1 cellular context compared by ENCODE assay signal in the genomic region with DNA sequence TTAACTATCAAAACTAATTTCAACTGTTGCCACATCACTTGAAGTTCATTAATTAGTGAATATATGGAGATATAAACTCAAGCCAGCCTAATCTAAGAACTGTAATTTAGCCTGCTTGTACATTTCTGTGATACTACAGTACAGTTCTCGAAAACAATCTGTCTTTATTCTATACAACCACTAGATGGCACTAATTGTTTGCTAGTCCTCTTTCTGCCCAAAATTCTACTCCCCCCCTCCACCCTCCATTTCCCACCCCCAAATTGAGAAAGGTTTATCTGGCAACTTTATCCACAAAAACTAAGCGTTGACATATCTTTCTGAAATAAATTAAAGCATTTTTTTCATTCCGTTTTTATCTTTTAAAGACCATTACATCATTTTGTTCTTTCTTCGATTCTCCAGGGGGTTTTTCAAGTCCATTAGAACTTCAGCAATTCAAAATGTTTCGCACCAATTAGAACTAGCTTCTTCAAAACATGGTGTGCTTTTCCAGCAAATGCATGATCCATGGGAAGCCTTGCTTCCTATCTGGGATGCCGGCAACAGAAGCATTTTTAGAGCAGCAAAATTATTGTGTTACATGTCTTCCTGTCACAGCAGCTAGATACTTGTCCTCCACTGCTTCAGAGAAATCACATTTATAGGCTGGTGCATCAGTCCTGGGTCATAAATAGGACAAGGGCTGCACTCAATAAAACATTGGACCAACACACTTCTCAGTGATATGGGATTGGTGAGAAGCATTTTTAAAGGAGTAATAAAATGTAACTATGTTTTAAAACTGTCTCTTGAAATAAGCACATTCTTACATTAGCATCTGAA.
TF ChIP-seq lines count a peak whose summit lies in the region.

No MANE protein-coding gene starts in this region.

TF ChIP-seq in H1, 55 proteins besides CTCF, POLR2A, EP300 and RAD21:
- TF ChIP-seq KDM1A (IDR thresholded peaks at IDR 0.05; ENCODE audit: borderline replicate concordance, low read length) (no peak), RFX5 (IDR thresholded peaks at IDR 0.05; ENCODE audit: borderline replicate concordance, low read depth, low read length) (no peak), GABPA (IDR thresholded peaks at IDR 0.05; ENCODE audit: borderline replicate concordance, insufficient read depth, low read length) (no peak), SRF (IDR thresholded peaks at IDR 0.05; ENCODE audit: low read depth, low read length) (no peak), MAFK (IDR thresholded peaks at IDR 0.05; ENCODE audit: low read depth, low read length) (no peak), HDAC6 (IDR thresholded peaks at IDR 0.05; ENCODE audit: low read depth, low read length) (no peak), PHF8 (conservative IDR thresholded peaks at IDR 0.05; ENCODE audit: low read depth, low read length) (no peak), JUND (IDR thresholded peaks at IDR 0.05; ENCODE audit: low read length) (no peak), SAP30 (IDR thresholded peaks at IDR 0.05; ENCODE audit: insufficient read depth, insufficient replicate concordance, low read length) (no peak), SP2 (IDR thresholded peaks at IDR 0.05; ENCODE audit: low read length) (no peak), YY1 (IDR thresholded peaks at IDR 0.05; ENCODE audit: low read depth, low read length) (no peak), JUN (IDR thresholded peaks at IDR 0.05; ENCODE audit: low read depth, low read length) (no peak)
- TF ChIP-seq, protein P1, sequence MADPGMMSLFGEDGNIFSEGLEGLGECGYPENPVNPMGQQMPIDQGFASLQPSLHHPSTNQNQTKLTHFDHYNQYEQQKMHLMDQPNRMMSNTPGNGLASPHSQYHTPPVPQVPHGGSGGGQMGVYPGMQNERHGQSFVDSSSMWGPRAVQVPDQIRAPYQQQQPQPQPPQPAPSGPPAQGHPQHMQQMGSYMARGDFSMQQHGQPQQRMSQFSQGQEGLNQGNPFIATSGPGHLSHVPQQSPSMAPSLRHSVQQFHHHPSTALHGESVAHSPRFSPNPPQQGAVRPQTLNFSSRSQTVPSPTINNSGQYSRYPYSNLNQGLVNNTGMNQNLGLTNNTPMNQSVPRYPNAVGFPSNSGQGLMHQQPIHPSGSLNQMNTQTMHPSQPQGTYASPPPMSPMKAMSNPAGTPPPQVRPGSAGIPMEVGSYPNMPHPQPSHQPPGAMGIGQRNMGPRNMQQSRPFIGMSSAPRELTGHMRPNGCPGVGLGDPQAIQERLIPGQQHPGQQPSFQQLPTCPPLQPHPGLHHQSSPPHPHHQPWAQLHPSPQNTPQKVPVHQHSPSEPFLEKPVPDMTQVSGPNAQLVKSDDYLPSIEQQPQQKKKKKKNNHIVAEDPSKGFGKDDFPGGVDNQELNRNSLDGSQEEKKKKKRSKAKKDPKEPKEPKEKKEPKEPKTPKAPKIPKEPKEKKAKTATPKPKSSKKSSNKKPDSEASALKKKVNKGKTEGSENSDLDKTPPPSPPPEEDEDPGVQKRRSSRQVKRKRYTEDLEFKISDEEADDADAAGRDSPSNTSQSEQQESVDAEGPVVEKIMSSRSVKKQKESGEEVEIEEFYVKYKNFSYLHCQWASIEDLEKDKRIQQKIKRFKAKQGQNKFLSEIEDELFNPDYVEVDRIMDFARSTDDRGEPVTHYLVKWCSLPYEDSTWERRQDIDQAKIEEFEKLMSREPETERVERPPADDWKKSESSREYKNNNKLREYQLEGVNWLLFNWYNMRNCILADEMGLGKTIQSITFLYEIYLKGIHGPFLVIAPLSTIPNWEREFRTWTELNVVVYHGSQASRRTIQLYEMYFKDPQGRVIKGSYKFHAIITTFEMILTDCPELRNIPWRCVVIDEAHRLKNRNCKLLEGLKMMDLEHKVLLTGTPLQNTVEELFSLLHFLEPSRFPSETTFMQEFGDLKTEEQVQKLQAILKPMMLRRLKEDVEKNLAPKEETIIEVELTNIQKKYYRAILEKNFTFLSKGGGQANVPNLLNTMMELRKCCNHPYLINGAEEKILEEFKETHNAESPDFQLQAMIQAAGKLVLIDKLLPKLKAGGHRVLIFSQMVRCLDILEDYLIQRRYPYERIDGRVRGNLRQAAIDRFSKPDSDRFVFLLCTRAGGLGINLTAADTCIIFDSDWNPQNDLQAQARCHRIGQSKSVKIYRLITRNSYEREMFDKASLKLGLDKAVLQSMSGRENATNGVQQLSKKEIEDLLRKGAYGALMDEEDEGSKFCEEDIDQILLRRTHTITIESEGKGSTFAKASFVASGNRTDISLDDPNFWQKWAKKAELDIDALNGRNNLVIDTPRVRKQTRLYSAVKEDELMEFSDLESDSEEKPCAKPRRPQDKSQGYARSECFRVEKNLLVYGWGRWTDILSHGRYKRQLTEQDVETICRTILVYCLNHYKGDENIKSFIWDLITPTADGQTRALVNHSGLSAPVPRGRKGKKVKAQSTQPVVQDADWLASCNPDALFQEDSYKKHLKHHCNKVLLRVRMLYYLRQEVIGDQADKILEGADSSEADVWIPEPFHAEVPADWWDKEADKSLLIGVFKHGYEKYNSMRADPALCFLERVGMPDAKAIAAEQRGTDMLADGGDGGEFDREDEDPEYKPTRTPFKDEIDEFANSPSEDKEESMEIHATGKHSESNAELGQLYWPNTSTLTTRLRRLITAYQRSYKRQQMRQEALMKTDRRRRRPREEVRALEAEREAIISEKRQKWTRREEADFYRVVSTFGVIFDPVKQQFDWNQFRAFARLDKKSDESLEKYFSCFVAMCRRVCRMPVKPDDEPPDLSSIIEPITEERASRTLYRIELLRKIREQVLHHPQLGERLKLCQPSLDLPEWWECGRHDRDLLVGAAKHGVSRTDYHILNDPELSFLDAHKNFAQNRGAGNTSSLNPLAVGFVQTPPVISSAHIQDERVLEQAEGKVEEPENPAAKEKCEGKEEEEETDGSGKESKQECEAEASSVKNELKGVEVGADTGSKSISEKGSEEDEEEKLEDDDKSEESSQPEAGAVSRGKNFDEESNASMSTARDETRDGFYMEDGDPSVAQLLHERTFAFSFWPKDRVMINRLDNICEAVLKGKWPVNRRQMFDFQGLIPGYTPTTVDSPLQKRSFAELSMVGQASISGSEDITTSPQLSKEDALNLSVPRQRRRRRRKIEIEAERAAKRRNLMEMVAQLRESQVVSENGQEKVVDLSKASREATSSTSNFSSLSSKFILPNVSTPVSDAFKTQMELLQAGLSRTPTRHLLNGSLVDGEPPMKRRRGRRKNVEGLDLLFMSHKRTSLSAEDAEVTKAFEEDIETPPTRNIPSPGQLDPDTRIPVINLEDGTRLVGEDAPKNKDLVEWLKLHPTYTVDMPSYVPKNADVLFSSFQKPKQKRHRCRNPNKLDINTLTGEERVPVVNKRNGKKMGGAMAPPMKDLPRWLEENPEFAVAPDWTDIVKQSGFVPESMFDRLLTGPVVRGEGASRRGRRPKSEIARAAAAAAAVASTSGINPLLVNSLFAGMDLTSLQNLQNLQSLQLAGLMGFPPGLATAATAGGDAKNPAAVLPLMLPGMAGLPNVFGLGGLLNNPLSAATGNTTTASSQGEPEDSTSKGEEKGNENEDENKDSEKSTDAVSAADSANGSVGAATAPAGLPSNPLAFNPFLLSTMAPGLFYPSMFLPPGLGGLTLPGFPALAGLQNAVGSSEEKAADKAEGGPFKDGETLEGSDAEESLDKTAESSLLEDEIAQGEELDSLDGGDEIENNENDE (IDR thresholded peaks at IDR 0.05; ENCODE audit: insufficient replicate concordance, low read length): no peak
